Comparison of ENCODE assay signal across 11 cellular contexts in genomic region chr19:2454962-2455409, GRCh38. TPM values are rescaled to one million over a fixed set of nuclear protein-coding genes. Genes with fewer than 3 reads are reported as not detected.
DNase-seq lines count a peak whose midpoint lies in the region; ATAC-seq and TF ChIP-seq lines count a peak whose summit lies in the region.
"Had no signal": no experiment of that assay in that cellular context is flagged by ENCODE, and none has a peak within 500 bp of the region (broad histone marks: within the 10 kb centered on the region; RNA-seq: fewer than 3 reads in every experiment).

No MANE protein-coding gene starts in this region.

- no peak for ATAC-seq in GM23338
- ATAC-seq in HG03175 (IDR thresholded peaks at IDR 0.05; ENCODE audit: unreplicated experiment): no peak
- ATAC-seq in GM18907 (IDR thresholded peaks at IDR 0.05; ENCODE audit: unreplicated experiment): no peak
- ATAC-seq in HG03457 (IDR thresholded peaks at IDR 0.05; ENCODE audit: unreplicated experiment): no peak

- no peak overlapping the region for H3K27ac ChIP-seq in AG04450 (ENCODE audit: low read depth, low read length)
- no peak overlapping the region for H3K27ac ChIP-seq in GM23338 (ENCODE audit: low read depth)
- no peak overlapping the region for H3K27ac ChIP-seq in iPS-20b (ENCODE audit: low read length)

- H3K27ac Mint-ChIP-seq in GM23338: peak overlapping the region; percentile 89
- peak overlapping the region; percentile 40 for H3K27ac Mint-ChIP-seq in activated CD4-positive, alpha-beta memory T cell treated with anti-CD3 and anti-CD28 coated beads, Interleukin-2, amount 10 ng/mL, durations not matched to agents 7 days and 5 days

- no peaks in the 10 kb centered on the region for H3K9me2 ChIP-seq in GM23338 (ENCODE audit: insufficient read depth)

- H2AFZ ChIP-seq in GM23338: no peak overlapping the region

- H3K9me3 ChIP-seq in AG04450 (ENCODE audit: control insufficient read depth, insufficient read depth, low read length): no peaks in the 10 kb centered on the region; the same call in 1 of the 2 replicates
- no peaks in the 10 kb centered on the region for H3K9me3 ChIP-seq in iPS-20b (ENCODE audit: insufficient read depth, low read depth, low read length)

- CTCF ChIA-PET in AG04450 (lab: Charles Lee): no interaction called here
- CTCF ChIA-PET in activated CD4-positive, alpha-beta memory T cell treated with anti-CD3 and anti-CD28 coated beads, Interleukin-2, amount 10 ng/mL, durations not matched to agents 7 days and 5 days (lab: Charles Lee): interaction anchor here (1.2 kb wide), 1 partner anchor 163 kb away, joined by 3 read pairs; no protein-coding TSS in a partner anchor

- peak overlapping the region; percentile 86 for H3K4me2 ChIP-seq in GM23338

- H3K27me3 ChIP-seq in AG04450 (ENCODE audit: control insufficient read depth, insufficient read depth, low read length): no peaks in the 10 kb centered on the region
- H3K27me3 ChIP-seq in GM23338 (ENCODE audit: insufficient read depth): no peaks in the 10 kb centered on the region
- no peaks in the 10 kb centered on the region for H3K27me3 ChIP-seq in iPS-20b (ENCODE audit: insufficient read depth, low read length)

- peaks cover 5% of the 10 kb centered on the region; the same call in 1 of the 2 replicates for H3F3A ChIP-seq in GM23338 (replicated peaks; ENCODE audit: low read depth)

- H4K20me1 ChIP-seq in GM23338 (replicated peaks; ENCODE audit: insufficient read depth): peaks cover 19% of the 10 kb centered on the region

- peaks cover 9% of the 10 kb centered on the region for H3K27me3 Mint-ChIP-seq in GM23338 (ENCODE audit: insufficient read depth, low read depth, poor library complexity)
- H3K27me3 Mint-ChIP-seq in activated CD4-positive, alpha-beta memory T cell treated with anti-CD3 and anti-CD28 coated beads, Interleukin-2, amount 10 ng/mL, durations not matched to agents 7 days and 5 days: no peaks in the 10 kb centered on the region

- H3K36me3 ChIP-seq in GM23338 (ENCODE audit: insufficient read depth) (no peaks in the 10 kb centered on the region), iPS-20b (ENCODE audit: insufficient read depth, low read depth, low read length) (peaks cover 13% of the 10 kb centered on the region; the same call in 1 of the 2 replicates)

- H3K9ac ChIP-seq in iPS-20b (ENCODE audit: low read depth, low read length): peak overlapping the region; percentile 87; the same call in 1 of the 2 replicates

- H3K4me1 Mint-ChIP-seq in GM23338: peaks cover 30% of the 10 kb centered on the region
- peaks cover 27% of the 10 kb centered on the region for H3K4me1 Mint-ChIP-seq in activated CD4-positive, alpha-beta memory T cell treated with anti-CD3 and anti-CD28 coated beads, Interleukin-2, amount 10 ng/mL, durations not matched to agents 7 days and 5 days

- no peak for TF ChIP-seq CTCF in AG04450 (IDR thresholded peaks at IDR 0.05; ENCODE audit: low read depth, low read length)
- no peak for TF ChIP-seq CTCF in GM23338 (conservative IDR thresholded peaks at IDR 0.05; ENCODE audit: low read depth in 2 of 2)

- peaks cover 4% of the 10 kb centered on the region for H3K36me3 Mint-ChIP-seq in GM23338 (ENCODE audit: low read depth)
- H3K36me3 Mint-ChIP-seq in activated CD4-positive, alpha-beta memory T cell treated with anti-CD3 and anti-CD28 coated beads, Interleukin-2, amount 10 ng/mL, durations not matched to agents 7 days and 5 days (ENCODE audit: low read depth): peaks cover 23% of the 10 kb centered on the region

- DNase-seq in AG04450 (ENCODE audit: low read depth, low spot score) (no peak), GM23338 (ENCODE audit: low spot score) (no peak), A172 (ENCODE audit: low spot score) (no peak)
- no peak for DNase-seq in activated CD4-positive, alpha-beta memory T cell treated with anti-CD3 and anti-CD28 coated beads, Interleukin-2, amount 10 ng/mL, durations not matched to agents 7 days and 5 days
- DNase-seq: GF-D8; NCI-H446 treated with DMSO at 0.1 percent for 48 hours; stimulated activated CD4-positive, alpha-beta T cell treated with anti-CD3 and anti-CD28 coated beads, Interleukin-12 subunit alpha, Interleukin-12 subunit beta, amount 100 ng/mL, for 4 hours had no signal

- peaks cover 65% of the 10 kb centered on the region for H3K79me2 ChIP-seq in GM23338 (replicated peaks; ENCODE audit: insufficient read depth)

- no peaks in the 10 kb centered on the region for H3K9me3 Mint-ChIP-seq in GM23338
- no peaks in the 10 kb centered on the region for H3K9me3 Mint-ChIP-seq in activated CD4-positive, alpha-beta memory T cell treated with anti-CD3 and anti-CD28 coated beads, Interleukin-2, amount 10 ng/mL, durations not matched to agents 7 days and 5 days

- H3K4me3 ChIP-seq in AG04450 (ENCODE audit: low read depth, low read length): peak overlapping the region; percentile 86
- peak overlapping the region; percentile 91 for H3K4me3 ChIP-seq in GM23338
- peak overlapping the region; percentile 84; the same call in 1 of the 2 replicates for H3K4me3 ChIP-seq in iPS-20b (ENCODE audit: low read length)

- POLR2A ChIA-PET in AG04450 (lab: Yijun Ruan, JAX): interaction anchor here (1.2 to 3.8 kb wide), 2 partner anchors 21 to 156 kb away, joined by 3 to 46 read pairs; partner anchors contain the start of gene GADD45B
- POLR2A ChIA-PET in activated CD4-positive, alpha-beta memory T cell treated with anti-CD3 and anti-CD28 coated beads, Interleukin-2, amount 10 ng/mL, durations not matched to agents 7 days and 5 days (lab: Charles Lee): interaction anchor here (1.0 to 4.8 kb wide), 4 partner anchors 22 to 303 kb away, joined by 3 to 53 read pairs (median 14); partner anchors contain the start of genes AP3D1, GADD45B and TIMM13

- H3K4me1 ChIP-seq in GM23338 (ENCODE audit: insufficient read depth): peaks cover 15% of the 10 kb centered on the region
- peaks cover 5% of the 10 kb centered on the region; the same call in 1 of the 2 replicates for H3K4me1 ChIP-seq in iPS-20b (ENCODE audit: insufficient read depth, low read length)

- H3K4me3 Mint-ChIP-seq in GM23338: peak overlapping the region; percentile 85
- H3K4me3 Mint-ChIP-seq in activated CD4-positive, alpha-beta memory T cell treated with anti-CD3 and anti-CD28 coated beads, Interleukin-2, amount 10 ng/mL, durations not matched to agents 7 days and 5 days: peak overlapping the region; percentile 80

TF ChIP-seq in GM23338, 12 proteins besides CTCF, POLR2A, EP300 and RAD21 (continues in another document):
- TF ChIP-seq JUNB (IDR thresholded peaks at IDR 0.05; ENCODE audit: unreplicated experiment) (no peak), CREB1 (CRISPR knock-in tag; IDR thresholded peaks at IDR 0.05; ENCODE audit: low read depth) (no peak), EZH2phosphoT487 (IDR thresholded peaks at IDR 0.05; ENCODE audit: unreplicated experiment) (no peak), NANOG (IDR thresholded peaks at IDR 0.05; ENCODE audit: borderline replicate concordance) (no peak), ZNF114 (CRISPR knock-in tag; IDR thresholded peaks at IDR 0.05) (no peak)
- TF ChIP-seq, protein P1, sequence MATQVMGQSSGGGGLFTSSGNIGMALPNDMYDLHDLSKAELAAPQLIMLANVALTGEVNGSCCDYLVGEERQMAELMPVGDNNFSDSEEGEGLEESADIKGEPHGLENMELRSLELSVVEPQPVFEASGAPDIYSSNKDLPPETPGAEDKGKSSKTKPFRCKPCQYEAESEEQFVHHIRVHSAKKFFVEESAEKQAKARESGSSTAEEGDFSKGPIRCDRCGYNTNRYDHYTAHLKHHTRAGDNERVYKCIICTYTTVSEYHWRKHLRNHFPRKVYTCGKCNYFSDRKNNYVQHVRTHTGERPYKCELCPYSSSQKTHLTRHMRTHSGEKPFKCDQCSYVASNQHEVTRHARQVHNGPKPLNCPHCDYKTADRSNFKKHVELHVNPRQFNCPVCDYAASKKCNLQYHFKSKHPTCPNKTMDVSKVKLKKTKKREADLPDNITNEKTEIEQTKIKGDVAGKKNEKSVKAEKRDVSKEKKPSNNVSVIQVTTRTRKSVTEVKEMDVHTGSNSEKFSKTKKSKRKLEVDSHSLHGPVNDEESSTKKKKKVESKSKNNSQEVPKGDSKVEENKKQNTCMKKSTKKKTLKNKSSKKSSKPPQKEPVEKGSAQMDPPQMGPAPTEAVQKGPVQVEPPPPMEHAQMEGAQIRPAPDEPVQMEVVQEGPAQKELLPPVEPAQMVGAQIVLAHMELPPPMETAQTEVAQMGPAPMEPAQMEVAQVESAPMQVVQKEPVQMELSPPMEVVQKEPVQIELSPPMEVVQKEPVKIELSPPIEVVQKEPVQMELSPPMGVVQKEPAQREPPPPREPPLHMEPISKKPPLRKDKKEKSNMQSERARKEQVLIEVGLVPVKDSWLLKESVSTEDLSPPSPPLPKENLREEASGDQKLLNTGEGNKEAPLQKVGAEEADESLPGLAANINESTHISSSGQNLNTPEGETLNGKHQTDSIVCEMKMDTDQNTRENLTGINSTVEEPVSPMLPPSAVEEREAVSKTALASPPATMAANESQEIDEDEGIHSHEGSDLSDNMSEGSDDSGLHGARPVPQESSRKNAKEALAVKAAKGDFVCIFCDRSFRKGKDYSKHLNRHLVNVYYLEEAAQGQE (IDR thresholded peaks at IDR 0.05; ENCODE audit: unreplicated experiment): no peak

RNA-seq across cellular contexts. Expression of gene LMNB2, which starts 1.8 kb away (rescaled TPM):
- polyA plus RNA-seq in AG04450 (2011; rRNA removed) (49.5 and 54.3 TPM in 2 replicates), GM23338 (2016; fragmentation: Nextera tagmentation; extraction: Ambion mirVana) (40.1 and 40.9 TPM in 2 replicates)
- polyA minus RNA-seq in AG04450 (2011; rRNA and poly(A)+ RNA removed): 45.7 and 54.0 TPM in 2 replicates
- total RNA-seq in GM23338 (2014; rRNA removed; shearing (Covaris generic)): 190 and 255 TPM in 2 replicates
- total RNA-seq in activated CD4-positive, alpha-beta memory T cell treated with anti-CD3 and anti-CD28 coated beads, Interleukin-2, amount 10 ng/mL, durations not matched to agents 7 days and 5 days: 10 to 100 TPM; 92.9 to 96.6 TPM
- 232 and 348 TPM in 2 replicates for total RNA-seq in A172 (2014; rRNA removed; shearing (Covaris generic))

RNA-seq across cellular contexts. Expression of gene GADD45B, which starts 20.9 kb away (rescaled TPM):
- polyA plus RNA-seq in AG04450 (2011; rRNA removed) (18.5 and 24.8 TPM in 2 replicates), GM23338 (2016; fragmentation: Nextera tagmentation; extraction: Ambion mirVana) (15.8 and 16.6 TPM in 2 replicates)
- 18.6 and 29.1 TPM in 2 replicates for polyA minus RNA-seq in AG04450 (2011; rRNA and poly(A)+ RNA removed)
- total RNA-seq in GM23338 (2014; rRNA removed; shearing (Covaris generic)): 12.3 and 15.2 TPM in 2 replicates
- 10 to 100 TPM; 52.2 to 54.3 TPM for total RNA-seq in activated CD4-positive, alpha-beta memory T cell treated with anti-CD3 and anti-CD28 coated beads, Interleukin-2, amount 10 ng/mL, durations not matched to agents 7 days and 5 days
- 92.7 and 97.6 TPM in 2 replicates for total RNA-seq in A172 (2014; rRNA removed; shearing (Covaris generic))

RNA-seq across cellular contexts. Expression of gene TIMM13, which starts 27.6 kb away (rescaled TPM):
- polyA plus RNA-seq in AG04450 (2011; rRNA removed) (21.6 and 34.3 TPM in 2 replicates), GM23338 (2016; fragmentation: Nextera tagmentation; extraction: Ambion mirVana) (347 TPM in 2 replicates)
- polyA minus RNA-seq in AG04450 (2011; rRNA and poly(A)+ RNA removed): 6.3 and 7.3 TPM in 2 replicates
- 118 and 140 TPM in 2 replicates for total RNA-seq in GM23338 (2014; rRNA removed; shearing (Covaris generic))
- 10 to 100 TPM; 44.5 to 47.4 TPM for total RNA-seq in activated CD4-positive, alpha-beta memory T cell treated with anti-CD3 and anti-CD28 coated beads, Interleukin-2, amount 10 ng/mL, durations not matched to agents 7 days and 5 days
- 85.0 and 110 TPM in 2 replicates for total RNA-seq in A172 (2014; rRNA removed; shearing (Covaris generic))
